ENCODE assay signal across 9 cellular contexts in genomic region chr7:117673367-117673766, GRCh38.
DNase-seq lines count a peak whose midpoint lies in the region; ATAC-seq and TF ChIP-seq lines count a peak whose summit lies in the region.
"Had no signal": no experiment of that assay in that cellular context is flagged by ENCODE, and none has a peak within 500 bp of the region (broad histone marks: within the 10 kb centered on the region; RNA-seq: fewer than 3 reads in every experiment).

No MANE protein-coding gene starts in this region.

- intact Hi-C loops in esophagus squamous epithelium (cut with DNase I) = no loop called here

- peak overlapping the region in 3 of 4 donors; percentile 3 to 31 (median 11) for H3K4me3 ChIP-seq in esophagus squamous epithelium

- peak; percentile 68 for DNase-seq in NCI-H2196 treated with DMSO at 0.1 percent for 48 hours (lab: John Stamatoyannopoulos, UW; ENCODE audit: unreplicated experiment)
- no peak for DNase-seq in esophagus squamous epithelium (lab: John Stamatoyannopoulos, UW)
- peak; percentile 56 for DNase-seq in middle frontal gyrus (ENCODE audit: extremely low spot score, low spot score)
- no peak for DNase-seq in NK-92 treated with Interleukin-12 subunit alpha and Interleukin-12 subunit beta, amount 100 ng/mL, for 24 hours (lab: John Stamatoyannopoulos, UW)
- DNase-seq in NCI-H2081 treated with DMSO at 0.1 percent for 48 hours (lab: John Stamatoyannopoulos, UW) = no peak
- no peak for DNase-seq in NCI-H526 treated with DMSO at 0.1 percent for 48 hours (lab: John Stamatoyannopoulos, UW)
- DNase-seq: NCI-H2107 had no signal

- H3K36me3 ChIP-seq in esophagus squamous epithelium = no peaks in the 10 kb centered on the region

- H3K4me1 ChIP-seq in esophagus squamous epithelium = peaks cover 0 to 31% (median 0%) of the 10 kb centered on the region in 3 donors

- TF ChIP-seq CTCF in C4-2B (conservative IDR thresholded peaks at IDR 0.05) = no peak
- no peak for TF ChIP-seq CTCF in esophagus squamous epithelium (IDR thresholded peaks at IDR 0.05)

- 23 to 54% methylated on average over 6 to 14 of the region's 14 CpGs for WGBS in esophagus squamous epithelium, 2 donors

- H3K9me3 ChIP-seq in esophagus squamous epithelium = no peaks in the 10 kb centered on the region

- ATAC-seq in HG02852 (IDR thresholded peaks at IDR 0.05; ENCODE audit: unreplicated experiment) = no peak

- H3K27me3 ChIP-seq in esophagus squamous epithelium = no peaks in the 10 kb centered on the region

- H3K27ac ChIP-seq in C4-2B = peak overlapping the region; percentile 81
- peak overlapping the region; percentile 45 to 88 (median 80) for H3K27ac ChIP-seq in esophagus squamous epithelium

- TF ChIP-seq POLR2A in esophagus squamous epithelium (IDR thresholded peaks at IDR 0.05) = no peak

Comparison
In these comparisons a context has a peak if more than half of its experiments do, and no peak if none do; other contexts are left out.
1. DNase-seq: peak in NCI-H2196 treated with DMSO at 0.1 percent for 48 hours (single experiment) and middle frontal gyrus (single experiment); none in esophagus squamous epithelium (single experiment), NK-92 treated with Interleukin-12 subunit alpha and Interleukin-12 subunit beta, amount 100 ng/mL, for 24 hours (single experiment), NCI-H2081 treated with DMSO at 0.1 percent for 48 hours (single experiment) and NCI-H526 treated with DMSO at 0.1 percent for 48 hours (single experiment).